Comparison of ENCODE assay signal across 34 cellular contexts in the genomic region with DNA sequence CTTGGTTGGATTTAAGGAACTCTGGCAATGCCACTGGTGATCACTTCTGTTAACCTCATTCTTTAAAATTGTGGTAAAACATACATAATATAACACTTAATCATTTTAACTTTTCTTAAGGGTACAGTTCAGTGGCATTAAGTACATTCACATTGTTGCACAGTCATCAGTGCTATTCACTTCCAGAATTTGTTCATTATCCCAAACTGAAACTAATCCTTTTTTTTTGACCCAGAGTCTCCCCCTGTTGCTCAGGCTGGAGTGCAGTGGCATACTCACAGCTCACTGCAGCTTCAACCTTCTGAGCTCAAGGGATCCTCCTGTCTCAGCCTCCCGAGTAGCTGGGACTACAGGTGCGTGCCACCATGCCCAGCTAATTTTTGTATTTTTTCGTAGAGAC. TPM values are rescaled to one million over a fixed set of nuclear protein-coding genes. Genes with fewer than 3 reads are reported as not detected.
DNase-seq lines count a peak whose midpoint lies in the region; ATAC-seq and TF ChIP-seq lines count a peak whose summit lies in the region.
"Had no signal": no experiment of that assay in that cellular context is flagged by ENCODE, and none has a peak within 500 bp of the region (broad histone marks: within the 10 kb centered on the region; RNA-seq: fewer than 3 reads in every experiment).

No MANE protein-coding gene starts in this region.

- no peak overlapping the region for H3K27ac Mint-ChIP-seq in activated naive CD4-positive, alpha-beta T cell treated with anti-CD3 and anti-CD28 coated beads, Interleukin-2, amount 10 ng/mL, durations not matched to agents 7 days and 5 days
- H3K27ac Mint-ChIP-seq in WTC11, result no peak overlapping the region
- H3K27ac Mint-ChIP-seq: activated CD4-positive, alpha-beta T cell treated with anti-CD3 and anti-CD28 coated beads, Interleukin-2, amount 10 ng/mL, durations not matched to agents 24 days and 14 days; activated CD8-positive, alpha-beta memory T cell treated with anti-CD3 and anti-CD28 coated beads, Interleukin-2, amount 10 ng/mL, durations not matched to agents 7 days and 5 days; activated naive CD4-positive, alpha-beta T cell treated with anti-CD3 and anti-CD28 coated beads for 36 hours; CD4-positive, alpha-beta memory T cell; IgD-negative memory B cell; naive B cell; stimulated activated effector memory CD8-positive, alpha-beta T cell treated with anti-CD3 and anti-CD28 coated beads, Interleukin-12 subunit alpha, Interleukin-12 subunit beta, amount 100 ng/mL, for 72 hours had no signal

- H3K4me1 Mint-ChIP-seq in activated naive CD4-positive, alpha-beta T cell treated with anti-CD3 and anti-CD28 coated beads, Interleukin-2, amount 10 ng/mL, durations not matched to agents 7 days and 5 days, result no peaks in the 10 kb centered on the region
- H3K4me1 Mint-ChIP-seq in WTC11, result no peaks in the 10 kb centered on the region
- H3K4me1 Mint-ChIP-seq: activated CD4-positive, alpha-beta T cell treated with anti-CD3 and anti-CD28 coated beads, Interleukin-2, amount 10 ng/mL, durations not matched to agents 24 days and 14 days; activated CD8-positive, alpha-beta memory T cell treated with anti-CD3 and anti-CD28 coated beads, Interleukin-2, amount 10 ng/mL, durations not matched to agents 7 days and 5 days; CD4-positive, alpha-beta memory T cell; IgD-negative memory B cell; naive B cell; stimulated activated effector memory CD8-positive, alpha-beta T cell treated with anti-CD3 and anti-CD28 coated beads, Interleukin-12 subunit alpha, Interleukin-12 subunit beta, amount 100 ng/mL, for 72 hours had no signal

- H3K36me3 Mint-ChIP-seq in activated naive CD4-positive, alpha-beta T cell treated with anti-CD3 and anti-CD28 coated beads, Interleukin-2, amount 10 ng/mL, durations not matched to agents 7 days and 5 days, result no peaks in the 10 kb centered on the region
- no peaks in the 10 kb centered on the region for H3K36me3 Mint-ChIP-seq in WTC11
- H3K36me3 Mint-ChIP-seq: activated CD8-positive, alpha-beta memory T cell treated with anti-CD3 and anti-CD28 coated beads, Interleukin-2, amount 10 ng/mL, durations not matched to agents 7 days and 5 days; CD4-positive, alpha-beta memory T cell; IgD-negative memory B cell; naive B cell; stimulated activated effector memory CD8-positive, alpha-beta T cell treated with anti-CD3 and anti-CD28 coated beads, Interleukin-12 subunit alpha, Interleukin-12 subunit beta, amount 100 ng/mL, for 72 hours had no signal

- no peak overlapping the region for H3K27ac ChIP-seq in foreskin keratinocyte
- H3K27ac ChIP-seq: SK-N-MC, suprapubic skin had no signal

- no peak overlapping the region for H3K4me3 ChIP-seq in astrocyte of the cerebellum (ENCODE audit: low read depth, low read length)
- H3K4me3 ChIP-seq: dorsolateral prefrontal cortex, SK-N-MC, suprapubic skin had no signal

- H3K4me1 ChIP-seq in foreskin keratinocyte, result no peaks in the 10 kb centered on the region

- in situ Hi-C loops in astrocyte of the cerebellum (cut with HindIII; ENCODE audit: low sequenced_read_pairs), result loop anchor here (5.0 kb wide), 2 partner anchors 56 to 69 kb away; no protein-coding TSS in a partner anchor

- POLR2A ChIA-PET in WTC11 (lab: Charles Lee), result no interaction called here

- H3K9me3 Mint-ChIP-seq in activated naive CD4-positive, alpha-beta T cell treated with anti-CD3 and anti-CD28 coated beads, Interleukin-2, amount 10 ng/mL, durations not matched to agents 7 days and 5 days, result no peaks in the 10 kb centered on the region
- no peaks in the 10 kb centered on the region for H3K9me3 Mint-ChIP-seq in WTC11
- H3K9me3 Mint-ChIP-seq: activated CD4-positive, alpha-beta T cell treated with anti-CD3 and anti-CD28 coated beads, Interleukin-2, amount 10 ng/mL, durations not matched to agents 24 days and 14 days; activated naive CD4-positive, alpha-beta T cell treated with anti-CD3 and anti-CD28 coated beads for 36 hours; CD4-positive, alpha-beta memory T cell; IgD-negative memory B cell; naive B cell; stimulated activated effector memory CD8-positive, alpha-beta T cell treated with anti-CD3 and anti-CD28 coated beads, Interleukin-12 subunit alpha, Interleukin-12 subunit beta, amount 100 ng/mL, for 72 hours had no signal

- H3K4me3 Mint-ChIP-seq in activated naive CD4-positive, alpha-beta T cell treated with anti-CD3 and anti-CD28 coated beads, Interleukin-2, amount 10 ng/mL, durations not matched to agents 7 days and 5 days, result no peak overlapping the region
- H3K4me3 Mint-ChIP-seq in WTC11, result no peak overlapping the region
- H3K4me3 Mint-ChIP-seq: activated CD4-positive, alpha-beta T cell treated with anti-CD3 and anti-CD28 coated beads, Interleukin-2, amount 10 ng/mL, durations not matched to agents 24 days and 14 days; activated CD8-positive, alpha-beta memory T cell treated with anti-CD3 and anti-CD28 coated beads, Interleukin-2, amount 10 ng/mL, durations not matched to agents 7 days and 5 days; activated naive CD4-positive, alpha-beta T cell treated with anti-CD3 and anti-CD28 coated beads for 36 hours; CD4-positive, alpha-beta memory T cell; IgD-negative memory B cell; naive B cell; stimulated activated effector memory CD8-positive, alpha-beta T cell treated with anti-CD3 and anti-CD28 coated beads, Interleukin-12 subunit alpha, Interleukin-12 subunit beta, amount 100 ng/mL, for 72 hours had no signal

- DNase-seq in AG09319 (ENCODE audit: extremely low read depth, low read depth) (no peak), HT1080 (ENCODE audit: low read depth) (peak; percentile 11), astrocyte of the cerebellum (ENCODE audit: low read depth) (no peak), foreskin keratinocyte (no peak), NCI-H82 (lab: John Stamatoyannopoulos, UW) (no peak), WTC11 (ENCODE audit: low spot score) (no peak)
- DNase-seq in stimulated activated CD4-positive, alpha-beta T cell treated with anti-CD3 and anti-CD28 coated beads, Interleukin-15, amount 100 ng/mL, for 24 hours, result no peak
- DNase-seq in activated naive CD4-positive, alpha-beta T cell treated with anti-CD3 and anti-CD28 coated beads, Interleukin-2, amount 10 ng/mL, durations not matched to agents 7 days and 5 days, result no peak
- DNase-seq: activated CD4-positive, alpha-beta T cell treated with anti-CD3 and anti-CD28 coated beads, Interleukin-2, amount 10 ng/mL, durations not matched to agents 24 days and 14 days; activated CD8-positive, alpha-beta memory T cell treated with anti-CD3 and anti-CD28 coated beads, Interleukin-2, amount 10 ng/mL, durations not matched to agents 7 days and 5 days; activated naive CD4-positive, alpha-beta T cell treated with anti-CD3 and anti-CD28 coated beads for 36 hours; amniotic stem cell; CD4-positive, alpha-beta memory T cell; DMS 273 treated with DMSO at 0.1 percent for 48 hours; dorsolateral prefrontal cortex; hippocampal formation; MM.1S; naive B cell; NCI-H1436; NCI-H2107; NCI-H526; nucleus accumbens; RPMI8226; small intestine; stimulated activated CD4-positive, alpha-beta T cell treated with anti-CD3 and anti-CD28 coated beads, Interleukin-2, amount 100 ng/mL, for 48 hours; T-helper 2 cell had no signal

- peaks cover 8% of the 10 kb centered on the region for H3K27me3 ChIP-seq in foreskin keratinocyte
- H3K27me3 ChIP-seq: dorsolateral prefrontal cortex, suprapubic skin had no signal

- CTCF ChIA-PET in activated naive CD4-positive, alpha-beta T cell treated with anti-CD3 and anti-CD28 coated beads, Interleukin-2, amount 10 ng/mL, durations not matched to agents 7 days and 5 days (lab: Charles Lee), result interaction anchor here (1.3 to 1.9 kb wide), 2 partner anchors 9 to 10 kb away, joined by 4 to 7 read pairs; a partner anchor contains a TSS
- CTCF ChIA-PET in WTC11 (lab: Charles Lee), result interaction anchor here (1.2 to 3.1 kb wide), 3 partner anchors 10 to 329 kb away, joined by 3 to 24 read pairs (median 6); a partner anchor contains a TSS

- TF ChIP-seq CTCF in AG09319 (IDR thresholded peaks at IDR 0.05; ENCODE audit: low read depth, low read length) (peak; percentile 17), astrocyte of the cerebellum (IDR thresholded peaks at IDR 0.05; ENCODE audit: low read depth, low read length, missing control alignments) (peak; percentile 23), foreskin keratinocyte (conservative IDR thresholded peaks at IDR 0.05) (peak; percentile 24), WTC11 (IDR thresholded peaks at IDR 0.05) (no peak)

- ATAC-seq in foreskin keratinocyte (no peak), WTC11 (no peak)
- ATAC-seq: activated CD8-positive, alpha-beta memory T cell treated with anti-CD3 and anti-CD28 coated beads, Interleukin-2, amount 10 ng/mL, durations not matched to agents 7 days and 5 days; stimulated activated effector memory CD8-positive, alpha-beta T cell treated with anti-CD3 and anti-CD28 coated beads, Interleukin-12 subunit alpha, Interleukin-12 subunit beta, amount 100 ng/mL, for 72 hours had no signal

- peaks cover 16% of the 10 kb centered on the region for H3K27me3 Mint-ChIP-seq in activated naive CD4-positive, alpha-beta T cell treated with anti-CD3 and anti-CD28 coated beads, Interleukin-2, amount 10 ng/mL, durations not matched to agents 7 days and 5 days
- H3K27me3 Mint-ChIP-seq in WTC11 (ENCODE audit: low read depth), result no peaks in the 10 kb centered on the region

TF ChIP-seq in WTC11, 78 proteins besides CTCF, POLR2A, EP300 and RAD21 (continues in another document):
- TF ChIP-seq MXD4 (CRISPR knock-in tag; IDR thresholded peaks at IDR 0.05; ENCODE audit: borderline replicate concordance), result no peak
- TF ChIP-seq, protein P1, sequence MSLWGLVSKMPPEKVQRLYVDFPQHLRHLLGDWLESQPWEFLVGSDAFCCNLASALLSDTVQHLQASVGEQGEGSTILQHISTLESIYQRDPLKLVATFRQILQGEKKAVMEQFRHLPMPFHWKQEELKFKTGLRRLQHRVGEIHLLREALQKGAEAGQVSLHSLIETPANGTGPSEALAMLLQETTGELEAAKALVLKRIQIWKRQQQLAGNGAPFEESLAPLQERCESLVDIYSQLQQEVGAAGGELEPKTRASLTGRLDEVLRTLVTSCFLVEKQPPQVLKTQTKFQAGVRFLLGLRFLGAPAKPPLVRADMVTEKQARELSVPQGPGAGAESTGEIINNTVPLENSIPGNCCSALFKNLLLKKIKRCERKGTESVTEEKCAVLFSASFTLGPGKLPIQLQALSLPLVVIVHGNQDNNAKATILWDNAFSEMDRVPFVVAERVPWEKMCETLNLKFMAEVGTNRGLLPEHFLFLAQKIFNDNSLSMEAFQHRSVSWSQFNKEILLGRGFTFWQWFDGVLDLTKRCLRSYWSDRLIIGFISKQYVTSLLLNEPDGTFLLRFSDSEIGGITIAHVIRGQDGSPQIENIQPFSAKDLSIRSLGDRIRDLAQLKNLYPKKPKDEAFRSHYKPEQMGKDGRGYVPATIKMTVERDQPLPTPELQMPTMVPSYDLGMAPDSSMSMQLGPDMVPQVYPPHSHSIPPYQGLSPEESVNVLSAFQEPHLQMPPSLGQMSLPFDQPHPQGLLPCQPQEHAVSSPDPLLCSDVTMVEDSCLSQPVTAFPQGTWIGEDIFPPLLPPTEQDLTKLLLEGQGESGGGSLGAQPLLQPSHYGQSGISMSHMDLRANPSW (CRISPR knock-in tag; conservative IDR thresholded peaks at IDR 0.05; ENCODE audit: low read depth), result no peak

RNA-seq across cellular contexts. Expression of a gene that starts 10.6 kb away (rescaled TPM):
- total RNA-seq in HT1080 (2014; rRNA removed; shearing (Covaris generic)), result not detected in 2 replicates
- polyA plus RNA-seq in HT1080 (2015; cell fraction: cytosol; rRNA removed), result not detected in 2 replicates
- not detected in 2 replicates for polyA plus RNA-seq in HT1080 (2015; cell fraction: nucleus; rRNA removed)
- total RNA-seq in foreskin keratinocyte (not detected in 2 replicates), WTC11 (2021) (not detected in 3 replicates)
- not detected in 2 replicates for polyA plus RNA-seq in foreskin keratinocyte
- total RNA-seq: activated CD4-positive, alpha-beta T cell treated with anti-CD3 and anti-CD28 coated beads, Interleukin-2, amount 10 ng/mL, durations not matched to agents 24 days and 14 days; activated CD8-positive, alpha-beta memory T cell treated with anti-CD3 and anti-CD28 coated beads, Interleukin-2, amount 10 ng/mL, durations not matched to agents 7 days and 5 days; activated naive CD4-positive, alpha-beta T cell treated with anti-CD3 and anti-CD28 coated beads for 36 hours; cardiac septum; CD4-positive, alpha-beta memory T cell; endothelial cell of umbilical vein; G401; mesenteric fat pad had no signal
- polyA plus RNA-seq: CD4-positive, alpha-beta memory T cell; endothelial cell of umbilical vein; IgD-negative memory B cell; small intestine had no signal
